ENCODE assay signal across 1 cellular context in genomic region chr19:38653028-38653571, GRCh38.
TF ChIP-seq lines count a peak whose summit lies in the region.

No MANE protein-coding gene starts in this region.

TF ChIP-seq in GM23338, 12 proteins besides CTCF, POLR2A, EP300 and RAD21 (continued from another document):
- no peak for TF ChIP-seq ZNF462 (CRISPR knock-in tag; IDR thresholded peaks at IDR 0.05)
- TF ChIP-seq REST (IDR thresholded peaks at IDR 0.05; ENCODE audit: unreplicated experiment): no peak
- no peak for TF ChIP-seq POLR2AphosphoS5 (IDR thresholded peaks at IDR 0.05; ENCODE audit: low read depth)
- TF ChIP-seq EZH2phosphoT487 (IDR thresholded peaks at IDR 0.05; ENCODE audit: unreplicated experiment): no peak
- no peak for TF ChIP-seq STAT1 (IDR thresholded peaks at IDR 0.05; ENCODE audit: unreplicated experiment)
- TF ChIP-seq CREB1 (CRISPR knock-in tag; IDR thresholded peaks at IDR 0.05; ENCODE audit: low read depth): no peak
- TF ChIP-seq NANOG (IDR thresholded peaks at IDR 0.05; ENCODE audit: borderline replicate concordance): no peak
- TF ChIP-seq ETS1 (IDR thresholded peaks at IDR 0.05): no peak
- TF ChIP-seq ZNF331 (CRISPR knock-in tag; IDR thresholded peaks at IDR 0.05; ENCODE audit: low read depth): no peak
